11 cellular contexts compared by ENCODE assay signal in the genomic region with DNA sequence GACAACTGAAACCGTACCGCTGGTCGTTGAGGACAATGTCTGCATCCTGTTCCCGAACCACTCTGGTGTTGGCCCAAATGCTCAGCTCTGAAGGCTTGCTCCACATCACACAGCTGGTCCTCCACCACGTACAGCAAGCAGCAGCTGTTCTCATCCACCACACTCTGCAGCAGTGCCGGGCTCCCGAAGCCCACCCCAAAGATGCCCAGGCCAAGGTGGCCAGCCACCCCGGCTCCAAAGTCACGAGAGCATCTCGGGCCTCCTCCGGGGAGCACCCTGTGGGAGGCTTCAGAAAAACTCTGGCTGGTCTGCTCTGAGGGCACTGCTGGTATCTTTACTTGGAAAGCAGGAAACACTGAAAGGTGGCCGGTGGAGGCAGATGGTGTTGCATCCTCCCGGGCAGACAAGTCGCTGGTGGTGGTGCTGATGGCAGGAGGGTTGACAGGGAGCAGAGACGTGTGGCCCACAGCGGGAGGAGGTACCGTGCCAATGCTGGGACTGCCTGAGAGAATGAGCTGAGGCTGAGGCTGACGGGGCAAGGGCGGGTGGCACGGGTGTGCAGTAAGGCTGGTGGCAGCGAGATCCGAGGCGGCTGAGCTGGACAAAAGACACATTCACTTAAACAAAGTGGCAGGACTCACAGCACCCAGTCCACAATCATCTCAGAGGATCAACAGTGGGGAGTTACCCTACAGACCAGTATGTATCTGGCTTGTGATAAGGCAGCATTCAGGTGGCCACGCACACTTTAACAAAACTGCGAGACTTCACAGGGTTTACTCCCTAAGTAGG. TPM values are rescaled to one million over a fixed set of nuclear protein-coding genes. Genes with fewer than 3 reads are reported as not detected.
DNase-seq lines count a peak whose midpoint lies in the region; FAIRE-seq and TF ChIP-seq lines count a peak whose summit lies in the region.
"Had no signal": no experiment of that assay in that cellular context is flagged by ENCODE, and none has a peak within 500 bp of the region (broad histone marks: within the 10 kb centered on the region; RNA-seq: fewer than 3 reads in every experiment).

No MANE protein-coding gene starts in this region.

- peaks cover 17% of the 10 kb centered on the region for H3K4me1 ChIP-seq in keratinocyte (ENCODE audit: control insufficient read depth, extremely low read depth, insufficient read depth, low read length)

- dilution Hi-C loops in keratinocyte (cut with MboI; ENCODE audit: extremely low pct_ligation_motif_present, low sequenced_read_pairs) = no loop called here

- H3K4me3 Mint-ChIP-seq in activated naive CD4-positive, alpha-beta T cell treated with anti-CD3 and anti-CD28 coated beads, Interleukin-2, amount 10 ng/mL, durations not matched to agents 7 days and 5 days = peak overlapping the region; percentile 64

- H3K27me3 Mint-ChIP-seq in activated naive CD4-positive, alpha-beta T cell treated with anti-CD3 and anti-CD28 coated beads, Interleukin-2, amount 10 ng/mL, durations not matched to agents 7 days and 5 days = peaks cover 3% of the 10 kb centered on the region

- H3K4me3 ChIP-seq in astrocyte of the cerebellum (ENCODE audit: low read depth, low read length) (peak overlapping the region; percentile 69), keratinocyte (ENCODE audit: control insufficient read depth in 2 of 3, extremely low read depth in 1 of 3, insufficient read depth in 2 of 3, low read depth in 1 of 3, low read length in 3 of 3) (peak overlapping the region in 2 of 3 experiments; percentile 56 to 68)

- peaks cover 6 to 8% of the 10 kb centered on the region in 2 experiments for H3K36me3 ChIP-seq in keratinocyte (ENCODE audit: control insufficient read depth in 2 of 2, extremely low read depth in 1 of 2, insufficient read depth in 2 of 2, low read length in 2 of 2)

- no peaks in the 10 kb centered on the region for H3K9me3 ChIP-seq in keratinocyte (ENCODE audit: control insufficient read depth, low read depth, low read length)
- H3K9me3 ChIP-seq: left lung had no signal

- no peaks in the 10 kb centered on the region for H4K20me1 ChIP-seq in keratinocyte (ENCODE audit: control insufficient read depth, extremely low read depth, insufficient read depth, low read length)

- H3K9ac ChIP-seq in keratinocyte (ENCODE audit: control insufficient read depth, extremely low read depth, insufficient read depth, low read length) = no peak overlapping the region

- DNase-seq in activated naive CD4-positive, alpha-beta T cell treated with anti-CD3 and anti-CD28 coated beads, Interleukin-2, amount 10 ng/mL, durations not matched to agents 7 days and 5 days = no peak
- DNase-seq in activated naive CD4-positive, alpha-beta T cell treated with anti-CD3 and anti-CD28 coated beads, Interleukin-2, amount 50 U/mL, for 16 hours = no peak
- DNase-seq in astrocyte of the cerebellum (ENCODE audit: low read depth) (no peak), keratinocyte (ENCODE audit: low read depth, low spot score) (no peak), superior temporal gyrus (ENCODE audit: extremely low spot score) (peak; percentile 30), mucosa of gallbladder (ENCODE audit: low spot score) (no peak), AML-193 (lab: John Stamatoyannopoulos, UW) (no peak), retina (no peak)

- no peaks in the 10 kb centered on the region for H3K79me2 ChIP-seq in keratinocyte (ENCODE audit: control insufficient read depth, insufficient read depth, low read length)

- peaks cover 2% of the 10 kb centered on the region for H3K9me1 ChIP-seq in keratinocyte (ENCODE audit: control insufficient read depth, extremely low read depth, insufficient read depth, low read length)

- peak overlapping the region; percentile 42 for H3K27ac Mint-ChIP-seq in activated naive CD4-positive, alpha-beta T cell treated with anti-CD3 and anti-CD28 coated beads, Interleukin-2, amount 10 ng/mL, durations not matched to agents 7 days and 5 days

- H3K36me3 Mint-ChIP-seq in activated naive CD4-positive, alpha-beta T cell treated with anti-CD3 and anti-CD28 coated beads, Interleukin-2, amount 10 ng/mL, durations not matched to agents 7 days and 5 days = peaks cover 3% of the 10 kb centered on the region

- CTCF ChIA-PET in activated naive CD4-positive, alpha-beta T cell treated with anti-CD3 and anti-CD28 coated beads, Interleukin-2, amount 10 ng/mL, durations not matched to agents 7 days and 5 days (lab: Charles Lee) = interaction anchor here (1.6 kb wide), 1 partner anchor 21 kb away, joined by 3 read pairs; no protein-coding TSS in a partner anchor

- FAIRE-seq in keratinocyte (lab: Jason Lieb, UNC) = no peak

- no peak overlapping the region for H2AFZ ChIP-seq in keratinocyte (ENCODE audit: control insufficient read depth, low read length)

- in situ Hi-C loops in astrocyte of the cerebellum (cut with HindIII; ENCODE audit: low sequenced_read_pairs) = no loop called here

- peaks cover 30% of the 10 kb centered on the region for H3K4me1 Mint-ChIP-seq in activated naive CD4-positive, alpha-beta T cell treated with anti-CD3 and anti-CD28 coated beads, Interleukin-2, amount 10 ng/mL, durations not matched to agents 7 days and 5 days

- no peak for TF ChIP-seq CTCF in astrocyte of the cerebellum (IDR thresholded peaks at IDR 0.05; ENCODE audit: low read depth, low read length, missing control alignments)
- no peak for TF ChIP-seq CTCF in keratinocyte (optimal IDR thresholded peaks at IDR 0.05 in 1 of 3, IDR thresholded peaks at IDR 0.05 in 1 of 3, conservative IDR thresholded peaks at IDR 0.05 in 1 of 3; ENCODE audit: extremely low read depth in 1 of 3, insufficient read depth in 2 of 3, low read length in 3 of 3)

- H3K9me3 Mint-ChIP-seq in activated naive CD4-positive, alpha-beta T cell treated with anti-CD3 and anti-CD28 coated beads, Interleukin-2, amount 10 ng/mL, durations not matched to agents 7 days and 5 days = no peaks in the 10 kb centered on the region

- H3K27ac ChIP-seq in keratinocyte (ENCODE audit: control insufficient read depth, insufficient read depth, low read length) = no peak overlapping the region

- peak overlapping the region; percentile 84 for H3K4me2 ChIP-seq in keratinocyte (ENCODE audit: control insufficient read depth, extremely low read depth, insufficient read depth, low read depth, low read length)

- H3K27me3 ChIP-seq in keratinocyte (ENCODE audit: control insufficient read depth, extremely low read depth, insufficient read depth, low read length) = peaks cover 5% of the 10 kb centered on the region

RNA-seq across cellular contexts. Expression of gene CCDC27, which starts 6.5 kb away (rescaled TPM):
- polyA plus RNA-seq in keratinocyte = not detected in 3 replicates
- not detected for polyA plus RNA-seq in keratinocyte (2011; ENCODE audit: low read depth)
- polyA plus RNA-seq in keratinocyte (2011; cell fraction: cytosol; rRNA removed) = not detected in 2 replicates
- polyA plus RNA-seq in keratinocyte (2011; cell fraction: nucleus; rRNA removed) = not detected in 2 replicates
- not detected in 2 replicates for polyA plus RNA-seq in keratinocyte (2012; ENCODE audit: low replicate concordance)
- not detected in 3 replicates for polyA minus RNA-seq in keratinocyte
- not detected for polyA minus RNA-seq in keratinocyte (2011; cell fraction: cytosol; rRNA and poly(A)+ RNA removed)
- not detected in 2 replicates for polyA minus RNA-seq in keratinocyte (2011; cell fraction: nucleus; rRNA and poly(A)+ RNA removed)
- total RNA-seq in mucosa of gallbladder = not detected
- total RNA-seq: left lung, OCI-LY7 had no signal
- polyA plus RNA-seq: adipose tissue had no signal

RNA-seq across cellular contexts. Expression of gene SMIM1, which starts 26.8 kb away (rescaled TPM):
- 0.79 to 1.3 TPM (median 1.0 TPM) in 3 replicates for polyA plus RNA-seq in keratinocyte
- polyA plus RNA-seq in keratinocyte (2011; ENCODE audit: low read depth) = 0.57 TPM
- polyA plus RNA-seq in keratinocyte (2011; cell fraction: cytosol; rRNA removed) = 0.29 and 1.8 TPM in 2 replicates
- polyA plus RNA-seq in keratinocyte (2011; cell fraction: nucleus; rRNA removed) = 0.57 TPM in 1 of 2 replicates, not detected in the other
- polyA plus RNA-seq in keratinocyte (2012; ENCODE audit: low replicate concordance) = 3.9 TPM in 1 of 2 replicates, not detected in the other
- 0.76 to 1.9 TPM in 2 of 3 replicates, not detected in the other for polyA minus RNA-seq in keratinocyte
- polyA minus RNA-seq in keratinocyte (2011; cell fraction: cytosol; rRNA and poly(A)+ RNA removed) = 7.5 TPM
- not detected in 2 replicates for polyA minus RNA-seq in keratinocyte (2011; cell fraction: nucleus; rRNA and poly(A)+ RNA removed)
- 5.9 TPM for total RNA-seq in mucosa of gallbladder

RNA-seq across cellular contexts. Expression of gene LRRC47, which starts 50.5 kb away (rescaled TPM):
- 20.5 to 40.1 TPM (median 33.1 TPM) in 3 replicates for polyA plus RNA-seq in keratinocyte
- 15.4 TPM for polyA plus RNA-seq in keratinocyte (2011; ENCODE audit: low read depth)
- 18.4 and 23.1 TPM in 2 replicates for polyA plus RNA-seq in keratinocyte (2011; cell fraction: cytosol; rRNA removed)
- polyA plus RNA-seq in keratinocyte (2011; cell fraction: nucleus; rRNA removed) = 36.8 and 48.9 TPM in 2 replicates
- 24.3 and 33.2 TPM in 2 replicates for polyA plus RNA-seq in keratinocyte (2012; ENCODE audit: low replicate concordance)
- polyA minus RNA-seq in keratinocyte = 8.1 to 12.9 TPM (median 12.5 TPM) in 3 replicates
- polyA minus RNA-seq in keratinocyte (2011; cell fraction: cytosol; rRNA and poly(A)+ RNA removed) = 23.0 TPM
- 11.6 and 14.4 TPM in 2 replicates for polyA minus RNA-seq in keratinocyte (2011; cell fraction: nucleus; rRNA and poly(A)+ RNA removed)
- total RNA-seq in mucosa of gallbladder = 43.2 TPM
